In genomic region chr20:5471368-5471767, GRCh38 we compare ENCODE assay signal across 1 cellular context.
TF ChIP-seq lines count a peak whose summit lies in the region.

No MANE protein-coding gene starts in this region.

TF ChIP-seq in H1, 55 proteins besides CTCF, POLR2A, EP300 and RAD21 (continued from another document):
- TF ChIP-seq MAX (IDR thresholded peaks at IDR 0.05): no peak
- TF ChIP-seq HDAC6 (IDR thresholded peaks at IDR 0.05; ENCODE audit: low read depth, low read length): no peak
- TF ChIP-seq YY1 (IDR thresholded peaks at IDR 0.05; ENCODE audit: low read depth, low read length): no peak
- TF ChIP-seq GTF2F1 (IDR thresholded peaks at IDR 0.05; ENCODE audit: borderline replicate concordance, low read depth, low read length): no peak
- TF ChIP-seq BACH1 (IDR thresholded peaks at IDR 0.05; ENCODE audit: low read length): no peak
